11 cellular contexts compared by ENCODE assay signal in the genomic region with DNA sequence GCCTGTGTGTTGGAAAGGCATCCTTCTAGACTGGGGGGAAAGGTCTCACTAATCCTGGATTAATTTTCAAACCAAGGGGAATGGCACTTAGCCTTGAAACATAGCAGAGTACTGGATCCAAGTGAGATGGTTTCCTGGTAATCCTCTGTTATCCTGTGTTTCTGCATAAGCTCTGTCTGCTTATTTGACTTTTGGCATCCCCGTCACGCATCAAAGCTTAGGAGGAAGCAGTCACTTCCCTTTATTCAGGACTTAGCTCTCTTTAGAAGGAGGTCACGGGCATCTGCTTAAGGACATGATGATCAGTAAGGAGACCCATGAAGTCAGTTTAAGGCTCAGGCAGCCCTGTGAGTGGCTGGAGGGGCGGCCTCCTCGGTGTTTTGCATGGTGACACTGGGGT. TPM values are rescaled to one million over a fixed set of nuclear protein-coding genes. Genes with fewer than 3 reads are reported as not detected.
DNase-seq lines count a peak whose midpoint lies in the region; ATAC-seq lines count a peak whose summit lies in the region.
"Had no signal": no experiment of that assay in that cellular context is flagged by ENCODE, and none has a peak within 500 bp of the region (broad histone marks: within the 10 kb centered on the region; RNA-seq: fewer than 3 reads in every experiment).

No MANE protein-coding gene starts in this region.

- ATAC-seq in left lobe of liver: peak; percentile 58
- ATAC-seq in stimulated activated memory B cell treated with anti-CD40 and anti-IgM and Interleukin-4, amounts not matched to agents 10 μg/mL and 1 μg/mL and 100 μg/mL, for 72 hours: peak; percentile 67
- no peak for ATAC-seq in HG03342 (IDR thresholded peaks at IDR 0.05; ENCODE audit: unreplicated experiment)
- ATAC-seq in GM19324 (IDR thresholded peaks at IDR 0.05; ENCODE audit: low FRiP score, unreplicated experiment): no peak

- in situ Hi-C loops in KBM-7 (cut with MboI; ENCODE audit: low pct_unique_long_range_greater_than_20kb, low sequenced_read_pairs): no loop called here

- POLR2A ChIA-PET in activated CD4-positive, alpha-beta memory T cell treated with anti-CD3 and anti-CD28 coated beads for 36 hours (lab: Charles Lee): no interaction called here

- H3K4me1 Mint-ChIP-seq in stimulated activated memory B cell treated with anti-CD40 and anti-IgM and Interleukin-4, amounts not matched to agents 10 μg/mL and 1 μg/mL and 100 μg/mL, for 72 hours: peaks cover 14% of the 10 kb centered on the region
- no peaks in the 10 kb centered on the region for H3K4me1 Mint-ChIP-seq in activated CD4-positive, alpha-beta memory T cell treated with anti-CD3 and anti-CD28 coated beads for 36 hours (ENCODE audit: low read depth)

- no peaks in the 10 kb centered on the region for H3K9me3 Mint-ChIP-seq in stimulated activated memory B cell treated with anti-CD40 and anti-IgM and Interleukin-4, amounts not matched to agents 10 μg/mL and 1 μg/mL and 100 μg/mL, for 72 hours
- H3K9me3 Mint-ChIP-seq in activated CD4-positive, alpha-beta memory T cell treated with anti-CD3 and anti-CD28 coated beads for 36 hours: no peaks in the 10 kb centered on the region
- H3K9me3 Mint-ChIP-seq: T-helper 1 cell treated with Interleukin-12 subunit alpha and Interleukin-12 subunit beta and Interleukin-4 antibody, amounts not matched to agents 30 μg/mL and 1 μg/mL, for 36 hours had no signal

- no peak overlapping the region for H3K27ac Mint-ChIP-seq in stimulated activated memory B cell treated with anti-CD40 and anti-IgM and Interleukin-4, amounts not matched to agents 10 μg/mL and 1 μg/mL and 100 μg/mL, for 72 hours
- no peak overlapping the region for H3K27ac Mint-ChIP-seq in activated CD4-positive, alpha-beta memory T cell treated with anti-CD3 and anti-CD28 coated beads for 36 hours
- H3K27ac Mint-ChIP-seq: T-helper 1 cell treated with Interleukin-12 subunit alpha and Interleukin-12 subunit beta and Interleukin-4 antibody, amounts not matched to agents 30 μg/mL and 1 μg/mL, for 36 hours had no signal

- H3K4me3 Mint-ChIP-seq in stimulated activated memory B cell treated with anti-CD40 and anti-IgM and Interleukin-4, amounts not matched to agents 10 μg/mL and 1 μg/mL and 100 μg/mL, for 72 hours: no peak overlapping the region
- H3K4me3 Mint-ChIP-seq in activated CD4-positive, alpha-beta memory T cell treated with anti-CD3 and anti-CD28 coated beads for 36 hours: no peak overlapping the region
- H3K4me3 Mint-ChIP-seq: T-helper 1 cell treated with Interleukin-12 subunit alpha and Interleukin-12 subunit beta and Interleukin-4 antibody, amounts not matched to agents 30 μg/mL and 1 μg/mL, for 36 hours had no signal

- H3K36me3 Mint-ChIP-seq in stimulated activated memory B cell treated with anti-CD40 and anti-IgM and Interleukin-4, amounts not matched to agents 10 μg/mL and 1 μg/mL and 100 μg/mL, for 72 hours: no peaks in the 10 kb centered on the region
- H3K36me3 Mint-ChIP-seq in activated CD4-positive, alpha-beta memory T cell treated with anti-CD3 and anti-CD28 coated beads for 36 hours: no peaks in the 10 kb centered on the region

- CTCF ChIA-PET in activated CD4-positive, alpha-beta memory T cell treated with anti-CD3 and anti-CD28 coated beads for 36 hours (lab: Charles Lee): no interaction called here

- DNase-seq in KBM-7 (peak; percentile 91), amniotic epithelial cell (ENCODE audit: low read depth) (peak; percentile 49), left lobe of liver (ENCODE audit: low spot score) (no peak), iPS-NIHi7 (ENCODE audit: extremely low spot score) (no peak)
- no peak for DNase-seq in activated CD4-positive, alpha-beta memory T cell treated with anti-CD3 and anti-CD28 coated beads for 36 hours
- DNase-seq: activated T-cell treated with anti-CD3 and anti-CD28 coated beads, Interleukin-2, amount 50 U/mL, for 1 hour; Calu3 had no signal

- intact Hi-C loops in activated CD4-positive, alpha-beta memory T cell treated with anti-CD3 and anti-CD28 coated beads for 36 hours (cut with micrococcal nuclease): no loop called here

- H3K27me3 Mint-ChIP-seq in stimulated activated memory B cell treated with anti-CD40 and anti-IgM and Interleukin-4, amounts not matched to agents 10 μg/mL and 1 μg/mL and 100 μg/mL, for 72 hours: peaks cover 35% of the 10 kb centered on the region
- H3K27me3 Mint-ChIP-seq in activated CD4-positive, alpha-beta memory T cell treated with anti-CD3 and anti-CD28 coated beads for 36 hours: no peaks in the 10 kb centered on the region

RNA-seq across cellular contexts. Expression of a gene that starts 30.0 kb away (rescaled TPM):
- 3.8 TPM for total RNA-seq in left lobe of liver
- 1 to 10 TPM; 2.5 to 3.1 TPM for total RNA-seq in activated CD4-positive, alpha-beta memory T cell treated with anti-CD3 and anti-CD28 coated beads for 36 hours

Comparison
In these comparisons a context has a peak if more than half of its experiments do, and no peak if none do; other contexts are left out.
1. DNase-seq: peak in KBM-7 (single experiment) and amniotic epithelial cell (single experiment); none in left lobe of liver (single experiment), activated CD4-positive, alpha-beta memory T cell treated with anti-CD3 and anti-CD28 coated beads for 36 hours (single experiment) and iPS-NIHi7 (single experiment).
2. ATAC-seq: peak in left lobe of liver (single experiment) and stimulated activated memory B cell treated with anti-CD40 and anti-IgM and Interleukin-4, amounts not matched to agents 10 μg/mL and 1 μg/mL and 100 μg/mL, for 72 hours (single experiment); none in HG03342 (single experiment) and GM19324 (single experiment).